ENCODE assay signal across 8 cellular contexts in genomic region chr3:187318819-187319616, GRCh38. TPM values are rescaled to one million over a fixed set of nuclear protein-coding genes. Genes with fewer than 3 reads are reported as not detected.
DNase-seq lines count a peak whose midpoint lies in the region; ATAC-seq and TF ChIP-seq lines count a peak whose summit lies in the region.

No MANE protein-coding gene starts in this region.

- H3F3A ChIP-seq in PC-9 (ENCODE audit: insufficient read depth, low read depth) = no peaks in the 10 kb centered on the region

- H3K79me2 ChIP-seq in PC-9 (ENCODE audit: low read depth) = no peaks in the 10 kb centered on the region

- H3K4me1 ChIP-seq in PC-9 (replicated peaks; ENCODE audit: insufficient read depth) (no peaks in the 10 kb centered on the region), ovary (ENCODE audit: insufficient read depth) (no peaks in the 10 kb centered on the region)

- TF ChIP-seq EP300 in ovary (IDR thresholded peaks at IDR 0.05) = no peak

- TF ChIP-seq CTCF in PC-9 (conservative IDR thresholded peaks at IDR 0.05) (peak; percentile 99), ovary (IDR thresholded peaks at IDR 0.05) (peak; percentile 72 to 86 (median 73))

- no peak for ATAC-seq in GM21723 (IDR thresholded peaks at IDR 0.05; ENCODE audit: unreplicated experiment)

- BruUV-seq in PC-9 (replicated peaks; lab: Mats Ljungman, UMichigan) = no TSS peak

- intact Hi-C loops in PC-9 (cut with micrococcal nuclease; ENCODE audit: unreplicated experiment) (loop anchor here (1.0 to 5.0 kb wide), 8 partner anchors 99 to 470 kb away; partner anchors contain the start of gene RPL39L), ovary (cut with DNase I) (loop anchor here (2.0 to 10.0 kb wide), 6 partner anchors 94 to 396 kb away; no protein-coding TSS in a partner anchor)

- no peaks in the 10 kb centered on the region for H3K9me2 ChIP-seq in PC-9 (ENCODE audit: insufficient read depth)

- no peak for TF ChIP-seq POLR2A in ovary (IDR thresholded peaks at IDR 0.05)

- H3K36me3 ChIP-seq in PC-9 (ENCODE audit: low read depth) = no peaks in the 10 kb centered on the region
- H3K36me3 ChIP-seq in ovary = no peaks in the 10 kb centered on the region

- no peak overlapping the region for H3K27ac ChIP-seq in PC-9
- H3K27ac ChIP-seq in ovary = no peak overlapping the region

- H3K9me3 ChIP-seq in PC-9 (ENCODE audit: insufficient read depth, low read depth) (no peaks in the 10 kb centered on the region), ovary (no peaks in the 10 kb centered on the region)

- H3K27me3 ChIP-seq in PC-9 (ENCODE audit: insufficient read depth, low read depth) = peaks cover 43% of the 10 kb centered on the region
- H3K27me3 ChIP-seq in ovary = no peaks in the 10 kb centered on the region

- H3K4me3 ChIP-seq in PC-9 (peak overlapping the region; percentile 7; the same call in 1 of the 2 replicates), ovary (peak overlapping the region; percentile 28)

- H3K4me2 ChIP-seq in PC-9 = peak overlapping the region; percentile 54

- no peak overlapping the region for H2AFZ ChIP-seq in PC-9

- H4K20me1 ChIP-seq in PC-9 (ENCODE audit: insufficient read depth) = no peaks in the 10 kb centered on the region

- DNase-seq in DMS53 (lab: John Stamatoyannopoulos, UW) = peak; percentile 69
- peak; percentile 28 for DNase-seq in HuH-7 (ENCODE audit: low spot score)
- DNase-seq in PC-9 = peak in 1 of 2 experiments; percentile 49
- DNase-seq in activated T-helper 9 cell treated with anti-CD3 and anti-CD28 coated beads, Interleukin-2, amount 50 U/mL, for 16 hours (ENCODE audit: low read depth) = peak; percentile 6
- peak; percentile 54 for DNase-seq in foreskin melanocyte
- DNase-seq in ovary = peak; percentile 35 to 55 (median 44)
- no peak for DNase-seq in mesenteric fat pad (ENCODE audit: low spot score)

- POLR2A ChIA-PET in PC-9 (lab: Charles Lee; ENCODE audit: unreplicated experiment) = interaction anchor here (0.5 kb wide), 2 partner anchors 182 to 473 kb away, joined by 3 to 5 read pairs; no protein-coding TSS in a partner anchor

- WGBS in ovary, 3 donors = 14 to 17% (median 15%) methylated on average over 13 of the region's 13 CpGs

- CTCF ChIA-PET in PC-9 (lab: Charles Lee) = interaction anchor here (0.6 to 4.6 kb wide), 18 partner anchors 9 to 1015 kb away, joined by 3 to 81 read pairs (median 4); partner anchors contain the start of gene RPL39L

RNA-seq across cellular contexts. Expression of gene MASP1, which starts 27.5 kb away (rescaled TPM):
- total RNA-seq in PC-9 (2021) = not detected in 2 replicates
- 1 to 10 TPM in 6 of 7 donors, under 1 TPM in 1; 0.40 to 5.6 (median 4.4) TPM for total RNA-seq in ovary
- 10 to 100 TPM in 1 of 2 donors, 1 to 10 TPM in 1; 2.2 to 19.5 TPM for polyA plus RNA-seq in ovary
- total RNA-seq in mesenteric fat pad = 3.2 TPM

RNA-seq across cellular contexts. Expression of gene RTP4, which starts 49.2 kb away (rescaled TPM):
- total RNA-seq in PC-9 (2021) (0.90 and 3.2 TPM in 2 replicates), ovary (1 to 10 TPM in 6 of 7 donors, under 1 TPM in 1; 0.24 to 4.5 (median 2.7) TPM), mesenteric fat pad (1.6 TPM)
- polyA plus RNA-seq in ovary = 1 to 10 TPM; 4.6 to 7.3 TPM
